23 cellular contexts compared by ENCODE assay signal in genomic region chr3:141096164-141096563, GRCh38. TPM values are rescaled to one million over a fixed set of nuclear protein-coding genes. Genes with fewer than 3 reads are reported as not detected.
DNase-seq lines count a peak whose midpoint lies in the region; ATAC-seq and TF ChIP-seq lines count a peak whose summit lies in the region.
"Had no signal": no experiment of that assay in that cellular context is flagged by ENCODE, and none has a peak within 500 bp of the region (broad histone marks: within the 10 kb centered on the region; RNA-seq: fewer than 3 reads in every experiment).

No MANE protein-coding gene starts in this region.

- H3K36me3 ChIP-seq in SJCRH30 (peaks cover 20% of the 10 kb centered on the region), ectodermal cell (ENCODE audit: control insufficient read depth, insufficient read depth, low read length) (peaks cover 4% of the 10 kb centered on the region), muscle layer of duodenum (ENCODE audit: control insufficient read depth in 1 of 2, insufficient read depth in 2 of 2, low read length in 2 of 2) (no peaks in the 10 kb centered on the region), stomach (no peaks in the 10 kb centered on the region)
- H3K36me3 ChIP-seq: BLaER1 had no signal

- ATAC-seq in HG02840 (IDR thresholded peaks at IDR 0.05; ENCODE audit: low FRiP score, unreplicated experiment), result no peak
- ATAC-seq: HepG2 had no signal

- H3K9me3 ChIP-seq in SJCRH30 (replicated peaks), result no peaks in the 10 kb centered on the region
- H3K9me3 ChIP-seq in ectodermal cell (ENCODE audit: control insufficient read depth, low read length), result no peaks in the 10 kb centered on the region
- H3K9me3 ChIP-seq in muscle layer of duodenum (ENCODE audit: control insufficient read depth in 1 of 2, low read length in 2 of 2), result no peaks in the 10 kb centered on the region
- no peaks in the 10 kb centered on the region for H3K9me3 ChIP-seq in stomach

- peak overlapping the region; percentile 86 for H3K27ac Mint-ChIP-seq in osteocyte (ENCODE audit: unreplicated experiment)
- H3K27ac Mint-ChIP-seq: CD4-positive, alpha-beta T cell had no signal

- H3K36me3 Mint-ChIP-seq in osteocyte (ENCODE audit: unreplicated experiment), result peaks cover 2% of the 10 kb centered on the region

- TF ChIP-seq POLR2A in stomach (IDR thresholded peaks at IDR 0.05), result no peak

- peaks cover 47% of the 10 kb centered on the region for H3K4me1 ChIP-seq in SJCRH30
- H3K4me1 ChIP-seq in ectodermal cell (ENCODE audit: control insufficient read depth, insufficient read depth, low read length), result peaks cover 35% of the 10 kb centered on the region
- peaks cover 0 to 36% of the 10 kb centered on the region in 2 donors for H3K4me1 ChIP-seq in muscle layer of duodenum (ENCODE audit: control insufficient read depth in 1 of 2, insufficient read depth in 2 of 2, low read length in 2 of 2)
- peaks cover 4 to 26% (median 14%) of the 10 kb centered on the region in 4 donors for H3K4me1 ChIP-seq in stomach

- TF ChIP-seq EP300 in stomach (IDR thresholded peaks at IDR 0.05), result no peak

- no peaks in the 10 kb centered on the region for H3K27me3 Mint-ChIP-seq in osteocyte (ENCODE audit: unreplicated experiment)
- H3K27me3 Mint-ChIP-seq: CD4-positive, alpha-beta T cell had no signal

- no peak overlapping the region for H3K4me3 Mint-ChIP-seq in osteocyte (ENCODE audit: unreplicated experiment)
- H3K4me3 Mint-ChIP-seq: CD4-positive, alpha-beta T cell had no signal

- DNase-seq in SJCRH30 (no peak), osteocyte (ENCODE audit: extremely low spot score, unreplicated experiment) (no peak), stomach (no peak), NCI-H2029 (lab: John Stamatoyannopoulos, UW) (no peak), dorsolateral prefrontal cortex (no peak)
- DNase-seq: GM23248, H7, MV-4-11, NCI-H1105, NCI-H146, NCI-H1930, NCI-H526 treated with DMSO at 0.1 percent for 48 hours, PC-9 had no signal

- TF ChIP-seq CTCF in osteocyte (IDR thresholded peaks at IDR 0.05), result no peak
- no peak for TF ChIP-seq CTCF in stomach (IDR thresholded peaks at IDR 0.05)
- no peak for TF ChIP-seq CTCF in dorsolateral prefrontal cortex (IDR thresholded peaks at IDR 0.05 in 54 of 56, conservative IDR thresholded peaks at IDR 0.05 in 2 of 56; ENCODE audit: low read depth in 1 of 56, partially characterized antibody in 56 of 56)

- peaks cover 3% of the 10 kb centered on the region for H3K9me3 Mint-ChIP-seq in osteocyte (ENCODE audit: unreplicated experiment)
- H3K9me3 Mint-ChIP-seq: CD4-positive, alpha-beta T cell had no signal

- H3K27me3 ChIP-seq in SJCRH30 (no peaks in the 10 kb centered on the region), ectodermal cell (ENCODE audit: control insufficient read depth, insufficient read depth, low read length, poor library complexity, severe bottlenecking) (no peaks in the 10 kb centered on the region), muscle layer of duodenum (ENCODE audit: low read depth, low read length) (no peaks in the 10 kb centered on the region), stomach (no peaks in the 10 kb centered on the region), dorsolateral prefrontal cortex (no peaks in the 10 kb centered on the region)
- H3K27me3 ChIP-seq: BLaER1 had no signal

- peak overlapping the region; percentile 96 for H3K27ac ChIP-seq in SJCRH30
- H3K27ac ChIP-seq in ectodermal cell (ENCODE audit: insufficient read depth, low read depth, low read length, poor library complexity, severe bottlenecking), result peak overlapping the region; percentile 98
- H3K27ac ChIP-seq in muscle layer of duodenum (ENCODE audit: low read length), result peak overlapping the region; percentile 50
- no peak overlapping the region for H3K27ac ChIP-seq in stomach
- H3K27ac ChIP-seq in dorsolateral prefrontal cortex, result peak overlapping the region in 1 of 59 donors; percentile 15
- H3K27ac ChIP-seq: BLaER1, GM23248, PC-9 had no signal

- no peak overlapping the region for H3K4me3 ChIP-seq in SJCRH30
- no peak overlapping the region for H3K4me3 ChIP-seq in ectodermal cell (ENCODE audit: insufficient read depth, low read depth, low read length)
- H3K4me3 ChIP-seq in muscle layer of duodenum (ENCODE audit: low read depth in 1 of 2, low read length in 2 of 2), result no peak overlapping the region
- H3K4me3 ChIP-seq in stomach, result no peak overlapping the region
- H3K4me3 ChIP-seq in dorsolateral prefrontal cortex, result no peak overlapping the region
- H3K4me3 ChIP-seq: BLaER1, GM23248, PC-9 had no signal

- peaks cover 26% of the 10 kb centered on the region for H3K4me1 Mint-ChIP-seq in osteocyte (ENCODE audit: unreplicated experiment)

- intact Hi-C loops in stomach (cut with DNase I; ENCODE audit: low total_unique reads), result no loop called here
- intact Hi-C loops in dorsolateral prefrontal cortex (cut with DNase I), result no loop called here

- WGBS in ectodermal cell, 2 experiments, result 93 to 97% methylated on average over 1 of the region's 1 CpG
- 92 to 100% (median 98%) methylated on average over 1 of the region's 1 CpG for WGBS in stomach, 5 donors

RNA-seq across cellular contexts. Expression of gene SPSB4, which starts 45.0 kb away (rescaled TPM):
- 101 and 106 TPM in 2 replicates for total RNA-seq in SJCRH30 (2014; rRNA removed; shearing (Covaris generic))
- polyA plus RNA-seq in ectodermal cell (2013, experiment 1 of 4), result 45.8 TPM
- 43.3 TPM for polyA plus RNA-seq in ectodermal cell (2013, experiment 2 of 4)
- polyA plus RNA-seq in ectodermal cell (2013, experiment 3 of 4), result 22.8 TPM
- 25.9 TPM for polyA plus RNA-seq in ectodermal cell (2013, experiment 4 of 4)
- 2.0 and 3.3 TPM in 2 replicates for total RNA-seq in osteocyte
- total RNA-seq in stomach, result 1 to 10 TPM in 2 of 5 donors, not detected in 3; 1.8 to 2.4 TPM
- under 1 TPM in 1 of 3 donors, not detected in 2; 0.05 TPM for polyA plus RNA-seq in stomach
- 1 to 10 TPM in 115 of 120 experiments, under 1 TPM in 5; 0.61 to 6.1 (median 2.3) TPM for total RNA-seq in dorsolateral prefrontal cortex
- total RNA-seq: CD4-positive, alpha-beta T cell; GM23248; HepG2; HT1080; MCF 10A; PC-9; RPMI7951 had no signal
- polyA plus RNA-seq: AG04450, GM23248, HepG2 had no signal

Comparison
In these comparisons a context has a peak if more than half of its experiments do, and no peak if none do; other contexts are left out.
1. H3K27ac ChIP-seq: peak in SJCRH30 (single experiment), ectodermal cell (single experiment) and muscle layer of duodenum (single experiment); none in stomach (0 of 5).
2. RNA of gene SPSB4, which starts 45.0 kb away (total RNA-seq): 101 to 106 TPM in SJCRH30; 2.0 to 3.3 TPM in osteocyte, 0.61 to 6.1 TPM in dorsolateral prefrontal cortex and 1.8 to 2.4 TPM in stomach; every median in the first group is over 10 times any median in the second.